ENCODE assay signal across 8 cellular contexts in genomic region chr22:29766632-29767288, GRCh38. TPM values are rescaled to one million over a fixed set of nuclear protein-coding genes. Genes with fewer than 3 reads are reported as not detected.
DNase-seq lines count a peak whose midpoint lies in the region; TF ChIP-seq lines count a peak whose summit lies in the region.

Gene ZMAT5 (minus strand): TSS chr22:29767007. CDS start chr22:29748544, 18,463 bp downstream.

- H3K27ac ChIP-seq in CD8-positive, alpha-beta memory T cell (ENCODE audit: low read depth, low read length) = peak within 1 kb of the TSS; percentile 80
- peak within 1 kb of the TSS; percentile 82 for H3K27ac ChIP-seq in effector memory CD4-positive, alpha-beta T cell (ENCODE audit: insufficient read depth, low read length, poor library complexity, severe bottlenecking)

- H3K4me1 ChIP-seq in CD8-positive, alpha-beta memory T cell (ENCODE audit: insufficient read depth, low read length) = peaks cover 21% of the 10 kb centered on the region
- H3K4me1 ChIP-seq in effector memory CD4-positive, alpha-beta T cell (ENCODE audit: control insufficient read depth, insufficient read depth, low read length, poor library complexity, severe bottlenecking) = peaks cover 9% of the 10 kb centered on the region

- H3K27ac Mint-ChIP-seq in CD8-positive, alpha-beta memory T cell = peak within 1 kb of the TSS; percentile 90 to 99 (median 98)

- H3K27me3 Mint-ChIP-seq in CD8-positive, alpha-beta memory T cell = no peaks in the 10 kb centered on the region

- peaks cover 9% of the 10 kb centered on the region for H3K36me3 ChIP-seq in CD8-positive, alpha-beta memory T cell (ENCODE audit: insufficient read depth, low read length)
- H3K36me3 ChIP-seq in effector memory CD4-positive, alpha-beta T cell (ENCODE audit: control insufficient read depth, insufficient read depth, low read length) = peaks cover 19% of the 10 kb centered on the region

- CTCF ChIA-PET in CD8-positive, alpha-beta memory T cell (lab: Charles Lee) = interaction anchor here (0.5 to 1.0 kb wide), 3 partner anchors 177 to 871 kb away, joined by 3 to 4 read pairs (median 3); no protein-coding TSS in a partner anchor

- H3K4me3 ChIP-seq in CD8-positive, alpha-beta memory T cell (ENCODE audit: low read length) = peak within 1 kb of the TSS; percentile 93
- H3K4me3 ChIP-seq in effector memory CD4-positive, alpha-beta T cell (ENCODE audit: insufficient read depth, low read depth, low read length, poor library complexity, severe bottlenecking) = peak within 1 kb of the TSS; percentile 86

- H3K27me3 ChIP-seq in CD8-positive, alpha-beta memory T cell (ENCODE audit: insufficient read depth, low read length, poor library complexity, severe bottlenecking) = no peaks in the 10 kb centered on the region
- H3K27me3 ChIP-seq in effector memory CD4-positive, alpha-beta T cell (replicated peaks; ENCODE audit: control insufficient read depth, insufficient read depth, low read length, poor library complexity, severe bottlenecking) = no peaks in the 10 kb centered on the region

- peak; percentile 85 to 94 (median 94) for DNase-seq in CD8-positive, alpha-beta memory T cell
- peak; percentile 95 for DNase-seq in GM20000 (ENCODE audit: low spot score)
- DNase-seq in HT1080 (ENCODE audit: low read depth) = peak; percentile 95
- DNase-seq in NOMO-1 treated with DMSO at 0.1 percent for 48 hours (lab: John Stamatoyannopoulos, UW; ENCODE audit: unreplicated experiment) = peak; percentile 99
- DNase-seq in activated CD8-positive, alpha-beta memory T cell treated with anti-CD3 and anti-CD28 coated beads for 4 hours (ENCODE audit: low read depth in 2 of 2) = peak; percentile 78 to 84
- peak; percentile 78 to 89 (median 87) for DNase-seq in effector memory CD4-positive, alpha-beta T cell
- DNase-seq in lung microvascular endothelial cell (ENCODE audit: low read depth in 2 of 2) = peak; percentile 96
- DNase-seq in stimulated activated CD4-positive, alpha-beta T cell treated with anti-CD3 and anti-CD28 coated beads, TNF-alpha, amount 100 ng/mL, for 48 hours (ENCODE audit: low read depth in 3 of 3) = peak; percentile 87 to 91 (median 87)

- H3K36me3 Mint-ChIP-seq in CD8-positive, alpha-beta memory T cell = peaks cover 0 to 38% (median 9%) of the 10 kb centered on the region in 3 donors

- peaks cover 34 to 54% (median 49%) of the 10 kb centered on the region in 3 donors for H3K4me1 Mint-ChIP-seq in CD8-positive, alpha-beta memory T cell

- POLR2A ChIA-PET in CD8-positive, alpha-beta memory T cell (lab: Charles Lee) = interaction anchor here (0.8 to 1.2 kb wide), 3 partner anchors 71 to 162 kb away, joined by 3 read pairs; partner anchors contain the start of gene ASCC2

- no peak for TF ChIP-seq CTCF in GM20000 (IDR thresholded peaks at IDR 0.05; ENCODE audit: extremely low read depth, missing control alignments)

- H3K9me3 Mint-ChIP-seq in CD8-positive, alpha-beta memory T cell = no peaks in the 10 kb centered on the region

- no peaks in the 10 kb centered on the region for H3K9me3 ChIP-seq in CD8-positive, alpha-beta memory T cell (ENCODE audit: low read length)
- H3K9me3 ChIP-seq in effector memory CD4-positive, alpha-beta T cell (ENCODE audit: control insufficient read depth, low read length) = no peaks in the 10 kb centered on the region

- H3K4me3 Mint-ChIP-seq in CD8-positive, alpha-beta memory T cell = peak within 1 kb of the TSS; percentile 98 to 100 (median 99)

RNA-seq across cellular contexts. Expression of gene ZMAT5, which starts in this region (rescaled TPM):
- 10 to 100 TPM; 24.7 to 25.2 TPM for total RNA-seq in CD8-positive, alpha-beta memory T cell
- polyA plus RNA-seq in CD8-positive, alpha-beta memory T cell = 46.9 TPM
- total RNA-seq in HT1080 (2014; rRNA removed; shearing (Covaris generic)) = 18.0 TPM in 2 replicates
- polyA plus RNA-seq in HT1080 (2015; cell fraction: cytosol; rRNA removed) = 13.4 and 15.6 TPM in 2 replicates
- polyA plus RNA-seq in HT1080 (2015; cell fraction: nucleus; rRNA removed) = 10.4 and 14.5 TPM in 2 replicates
- total RNA-seq in lung microvascular endothelial cell = 12.4 and 14.1 TPM in 2 replicates

Comparison
In these comparisons a context has a peak if more than half of its experiments do, and no peak if none do; other contexts are left out.
1. Peak in every context shown above with its lines: DNase-seq, H3K4me3 ChIP-seq and H3K27ac ChIP-seq.